11 cellular contexts compared by ENCODE assay signal in the genomic region with DNA sequence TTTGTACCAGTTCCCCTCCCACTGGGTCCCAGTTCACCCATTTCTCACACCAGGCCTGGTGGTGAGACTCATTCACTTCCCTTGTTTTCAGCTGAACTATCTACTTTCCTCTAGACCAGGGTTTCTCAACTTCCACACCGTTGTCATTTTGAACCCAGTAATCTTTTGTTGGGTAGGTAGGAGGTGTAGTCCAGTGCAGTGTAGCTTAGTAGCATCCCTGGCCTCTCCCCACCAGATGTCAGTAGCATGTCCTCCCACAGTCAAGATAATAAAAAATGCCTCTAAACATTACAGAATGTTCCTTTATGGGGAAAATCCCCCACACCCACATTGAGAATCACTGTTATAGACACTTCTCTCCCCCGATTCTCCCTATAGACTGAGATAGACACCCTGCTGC.
"Had no signal": no experiment of that assay in that cellular context is flagged by ENCODE, and none has a peak within 500 bp of the region (broad histone marks: within the 10 kb centered on the region; RNA-seq: fewer than 3 reads in every experiment).

No MANE protein-coding gene starts in this region.

- H3K4me3 ChIP-seq: hepatocyte, neural progenitor cell, pancreas had no signal

- H3K79me2 ChIP-seq: hepatocyte had no signal

- H3K4me2 ChIP-seq: hepatocyte, neural progenitor cell had no signal

- H3K36me3 ChIP-seq: neural progenitor cell, pancreas had no signal

- DNase-seq: activated CD4-positive, alpha-beta T cell treated with anti-CD3 and anti-CD28 coated beads, Interleukin-2, amount 50 U/mL, for 1 hour; activated gamma-delta T cell; activated naive CD8-positive, alpha-beta T cell treated with anti-CD3 and anti-CD28 coated beads for 36 hours; activated T-cell treated with anti-CD3 and anti-CD28 coated beads, Interleukin-2, amount 50 U/mL, for 24 hours; cerebellar nuclear complex; dermis blood vessel endothelial cell; pancreas; stimulated activated CD4-positive, alpha-beta T cell treated with anti-CD3 and anti-CD28 coated beads, Interleukin-15, amount 100 ng/mL, for 24 hours; stimulated activated CD4-positive, alpha-beta T cell treated with anti-CD3 and anti-CD28 coated beads, Interleukin-4, amount 100 ng/mL, for 4 hours had no signal

- H3K9ac ChIP-seq: neural progenitor cell had no signal

- H3K4me1 ChIP-seq: neural progenitor cell had no signal

- ATAC-seq: pancreas had no signal

- H3K27me3 ChIP-seq: hepatocyte, neural progenitor cell, pancreas had no signal

- H3K27ac ChIP-seq: hepatocyte, neural progenitor cell, pancreas had no signal
